Comparison of ENCODE assay signal across 8 cellular contexts in the genomic region with DNA sequence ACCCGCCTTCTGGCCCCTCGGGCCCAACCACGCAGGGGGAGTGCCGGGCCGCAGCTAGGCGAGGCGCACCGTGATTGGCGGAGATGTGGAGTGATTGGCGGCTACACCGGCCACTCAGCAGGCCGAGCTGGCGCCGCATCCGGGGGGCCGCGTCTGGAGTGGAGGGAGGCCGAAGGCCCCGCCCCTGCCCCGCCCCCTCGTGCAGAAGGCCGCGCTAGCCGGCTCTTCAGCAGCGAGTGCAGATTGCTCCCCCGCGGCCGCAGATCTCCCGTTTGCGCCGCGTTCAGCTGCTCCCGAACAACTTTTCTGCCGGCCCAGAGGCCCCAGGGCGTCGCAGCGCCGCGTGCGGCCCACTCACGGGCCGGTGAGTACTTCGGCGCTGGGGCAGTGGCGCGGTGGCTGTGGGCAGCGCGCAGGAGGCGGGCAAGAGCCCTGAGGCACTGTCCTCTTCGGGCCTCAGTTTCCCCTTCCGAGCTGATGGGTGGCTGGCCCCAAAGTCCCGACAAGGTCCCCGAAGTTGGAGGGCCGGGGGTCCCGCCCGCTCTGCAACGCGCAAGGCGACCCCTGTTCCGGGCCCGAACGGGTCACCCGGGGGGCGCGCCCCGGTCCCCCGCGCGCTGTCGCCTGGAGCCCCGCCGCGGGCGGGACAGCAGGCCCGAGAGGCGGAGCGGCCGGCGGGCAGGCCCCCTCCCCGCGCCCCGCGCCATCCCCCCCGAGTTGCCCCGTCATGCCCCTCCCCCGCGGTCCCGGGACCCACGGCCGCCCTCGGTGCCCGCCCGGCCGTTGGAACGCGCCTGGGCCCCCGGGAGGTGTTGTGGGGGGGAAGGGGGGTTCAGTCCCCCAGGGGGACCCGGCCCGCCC. TPM values are rescaled to one million over a fixed set of nuclear protein-coding genes. Genes with fewer than 3 reads are reported as not detected.
DNase-seq lines count a peak whose midpoint lies in the region; ATAC-seq and TF ChIP-seq lines count a peak whose summit lies in the region.

A gene with protein sequence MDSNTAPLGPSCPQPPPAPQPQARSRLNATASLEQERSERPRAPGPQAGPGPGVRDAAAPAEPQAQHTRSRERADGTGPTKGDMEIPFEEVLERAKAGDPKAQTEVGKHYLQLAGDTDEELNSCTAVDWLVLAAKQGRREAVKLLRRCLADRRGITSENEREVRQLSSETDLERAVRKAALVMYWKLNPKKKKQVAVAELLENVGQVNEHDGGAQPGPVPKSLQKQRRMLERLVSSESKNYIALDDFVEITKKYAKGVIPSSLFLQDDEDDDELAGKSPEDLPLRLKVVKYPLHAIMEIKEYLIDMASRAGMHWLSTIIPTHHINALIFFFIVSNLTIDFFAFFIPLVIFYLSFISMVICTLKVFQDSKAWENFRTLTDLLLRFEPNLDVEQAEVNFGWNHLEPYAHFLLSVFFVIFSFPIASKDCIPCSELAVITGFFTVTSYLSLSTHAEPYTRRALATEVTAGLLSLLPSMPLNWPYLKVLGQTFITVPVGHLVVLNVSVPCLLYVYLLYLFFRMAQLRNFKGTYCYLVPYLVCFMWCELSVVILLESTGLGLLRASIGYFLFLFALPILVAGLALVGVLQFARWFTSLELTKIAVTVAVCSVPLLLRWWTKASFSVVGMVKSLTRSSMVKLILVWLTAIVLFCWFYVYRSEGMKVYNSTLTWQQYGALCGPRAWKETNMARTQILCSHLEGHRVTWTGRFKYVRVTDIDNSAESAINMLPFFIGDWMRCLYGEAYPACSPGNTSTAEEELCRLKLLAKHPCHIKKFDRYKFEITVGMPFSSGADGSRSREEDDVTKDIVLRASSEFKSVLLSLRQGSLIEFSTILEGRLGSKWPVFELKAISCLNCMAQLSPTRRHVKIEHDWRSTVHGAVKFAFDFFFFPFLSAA (plus strand): TSS at position 200 of the 861 bp plus-strand sequence. CDS start 7,606 bp downstream, outside the sequence.

- H3K4me1 ChIP-seq in BLaER1 (peaks cover 91% of the 10 kb centered on the region), right lobe of liver (peaks cover 0 to 15% (median 2%) of the 10 kb centered on the region in 4 donors)

- H3K4me1 Mint-ChIP-seq in activated CD8-positive, alpha-beta T cell treated with anti-CD3 and anti-CD28 coated beads, Interleukin-2, amount 10 ng/mL, durations not matched to agents 7 days and 5 days (ENCODE audit: low read depth): peaks cover 23% of the 10 kb centered on the region

- H3K27ac ChIP-seq in BLaER1 (peak within 1 kb of the TSS; percentile 74), right lobe of liver (peak within 1 kb of the TSS in 2 of 3 donors; percentile 33 to 36)

- POLR2A ChIA-PET in activated CD8-positive, alpha-beta T cell treated with anti-CD3 and anti-CD28 coated beads, Interleukin-2, amount 10 ng/mL, durations not matched to agents 7 days and 5 days (lab: Charles Lee): no interaction called here

- peak within 1 kb of the TSS; percentile 82 for H3K9ac ChIP-seq in BLaER1

- DNase-seq in NCI-H748 (lab: John Stamatoyannopoulos, UW; ENCODE audit: unreplicated experiment): peak; percentile 96
- DNase-seq in activated CD8-positive, alpha-beta T cell treated with anti-CD3 and anti-CD28 coated beads, Interleukin-2, amount 10 ng/mL, durations not matched to agents 7 days and 5 days: peak; percentile 96
- peak; percentile 99 for DNase-seq in ecto neural progenitor cell (ENCODE audit: low spot score)
- DNase-seq in right lobe of liver: peak; percentile 99
- peak; percentile 97 for DNase-seq in stimulated activated CD4-positive, alpha-beta T cell treated with anti-CD3 and anti-CD28 coated beads, Interleukin-4, amount 100 ng/mL, for 24 hours

- intact Hi-C loops in right lobe of liver (cut with DNase I): no loop called here

- H3K4me2 ChIP-seq in BLaER1: peak within 1 kb of the TSS; percentile 99

- H3K36me3 Mint-ChIP-seq in activated CD8-positive, alpha-beta T cell treated with anti-CD3 and anti-CD28 coated beads, Interleukin-2, amount 10 ng/mL, durations not matched to agents 7 days and 5 days (ENCODE audit: low read depth): no peaks in the 10 kb centered on the region

- TF ChIP-seq CTCF in right lobe of liver (IDR thresholded peaks at IDR 0.05): no peak

- ATAC-seq in GM19351 (IDR thresholded peaks at IDR 0.05; ENCODE audit: unreplicated experiment): peak; percentile 100
- peak; percentile 100 for ATAC-seq in HG03469 (IDR thresholded peaks at IDR 0.05; ENCODE audit: unreplicated experiment)
- peak; percentile 100 for ATAC-seq in activated CD8-positive, alpha-beta T cell treated with anti-CD3 and anti-CD28 coated beads, Interleukin-2, amount 10 ng/mL, durations not matched to agents 7 days and 5 days
- peak; percentile 97 to 100 (median 99) for ATAC-seq in right lobe of liver

- peaks cover 44% of the 10 kb centered on the region for H4K20me1 ChIP-seq in BLaER1

- H3K27me3 ChIP-seq in BLaER1: peaks cover 10% of the 10 kb centered on the region
- no peaks in the 10 kb centered on the region for H3K27me3 ChIP-seq in right lobe of liver

- H3K27me3 Mint-ChIP-seq in activated CD8-positive, alpha-beta T cell treated with anti-CD3 and anti-CD28 coated beads, Interleukin-2, amount 10 ng/mL, durations not matched to agents 7 days and 5 days (ENCODE audit: low read depth): peaks cover 48% of the 10 kb centered on the region

- H3K9me3 ChIP-seq in BLaER1 (no peaks in the 10 kb centered on the region), right lobe of liver (no peaks in the 10 kb centered on the region)

- WGBS in right lobe of liver (ENCODE audit: insufficient coverage, low coverage, low lambda C conversion rate, missing lambda C conversion rate): 0% methylated on average over 13 of the region's 99 CpGs

- H3K4me3 Mint-ChIP-seq in activated CD8-positive, alpha-beta T cell treated with anti-CD3 and anti-CD28 coated beads, Interleukin-2, amount 10 ng/mL, durations not matched to agents 7 days and 5 days: peak within 1 kb of the TSS; percentile 72

- peak within 1 kb of the TSS; percentile 91 for H3K4me3 ChIP-seq in BLaER1
- peak within 1 kb of the TSS; percentile 94 to 99 (median 97) for H3K4me3 ChIP-seq in right lobe of liver

- no peak within 1 kb of the TSS for H3K27ac Mint-ChIP-seq in activated CD8-positive, alpha-beta T cell treated with anti-CD3 and anti-CD28 coated beads, Interleukin-2, amount 10 ng/mL, durations not matched to agents 7 days and 5 days

- H3K36me3 ChIP-seq in BLaER1 (no peaks in the 10 kb centered on the region), right lobe of liver (no peaks in the 10 kb centered on the region)

- CTCF ChIA-PET in activated CD8-positive, alpha-beta T cell treated with anti-CD3 and anti-CD28 coated beads, Interleukin-2, amount 10 ng/mL, durations not matched to agents 7 days and 5 days (lab: Charles Lee): interaction anchor here (2.3 to 4.2 kb wide), 3 partner anchors 19 to 62 kb away, joined by 7 to 32 read pairs (median 18); no protein-coding TSS in a partner anchor

- H3K9me3 Mint-ChIP-seq in activated CD8-positive, alpha-beta T cell treated with anti-CD3 and anti-CD28 coated beads, Interleukin-2, amount 10 ng/mL, durations not matched to agents 7 days and 5 days (ENCODE audit: insufficient read depth): no peaks in the 10 kb centered on the region

- peak; percentile 91 for TF ChIP-seq POLR2A in right lobe of liver (IDR thresholded peaks at IDR 0.05)

RNA-seq across cellular contexts. Expression of the gene that starts here (rescaled TPM):
- total RNA-seq in activated CD8-positive, alpha-beta T cell treated with anti-CD3 and anti-CD28 coated beads, Interleukin-2, amount 10 ng/mL, durations not matched to agents 7 days and 5 days: 1 to 10 TPM in 1 of 2 experiments, under 1 TPM in 1; 0.97 to 1.3 TPM
- 10 to 100 TPM; 11.3 to 19.7 (median 15.9) TPM for total RNA-seq in right lobe of liver

Comparison
In these comparisons a context has a peak if more than half of its experiments do, and no peak if none do; other contexts are left out.
1. Peak in every context shown above with its lines: DNase-seq, ATAC-seq, H3K4me3 ChIP-seq and H3K27ac ChIP-seq.
2. RNA of the gene that starts here (total RNA-seq): 11.3 to 19.7 TPM in right lobe of liver; 0.97 to 1.3 TPM in activated CD8-positive, alpha-beta T cell treated with anti-CD3 and anti-CD28 coated beads, Interleukin-2, amount 10 ng/mL, durations not matched to agents 7 days and 5 days; every median in the first group is over 4 times any median in the second.